Comparison of ENCODE assay signal across 8 cellular contexts in genomic region chr2:197599285-197599965, GRCh38.
DNase-seq lines count a peak whose midpoint lies in the region; ATAC-seq and TF ChIP-seq lines count a peak whose summit lies in the region.

No MANE protein-coding gene starts in this region.

- no peaks in the 10 kb centered on the region for H4K20me1 ChIP-seq in MM.1S (ENCODE audit: insufficient read depth, low read length)

- no peaks in the 10 kb centered on the region for H3K36me3 Mint-ChIP-seq in activated B cell treated with CpG ODN at 0.5 μM for 24 hours (ENCODE audit: low read depth)

- TF ChIP-seq CTCF in MM.1S (IDR thresholded peaks at IDR 0.05; ENCODE audit: low read length) = peak; percentile 28
- no peak for TF ChIP-seq CTCF in activated B cell treated with CpG ODN at 0.5 μM for 24 hours (IDR thresholded peaks at IDR 0.05)

- no peak overlapping the region for H3K27ac Mint-ChIP-seq in activated B cell treated with CpG ODN at 0.5 μM for 24 hours

- peaks cover 4% of the 10 kb centered on the region for H3K4me1 Mint-ChIP-seq in activated B cell treated with CpG ODN at 0.5 μM for 24 hours

- CTCF ChIA-PET in activated B cell treated with CpG ODN at 0.5 μM for 24 hours (lab: Charles Lee) = no interaction called here

- POLR2A ChIA-PET in activated B cell treated with CpG ODN at 0.5 μM for 24 hours (lab: Charles Lee) = no interaction called here

- intact Hi-C loops in activated B cell treated with CpG ODN at 0.5 μM for 24 hours (cut with micrococcal nuclease) = no loop called here

- H3K36me3 ChIP-seq in MM.1S (replicated peaks; ENCODE audit: insufficient read depth, low read length) = no peaks in the 10 kb centered on the region

- H3F3A ChIP-seq in MM.1S (ENCODE audit: insufficient read depth, low read length) = no peaks in the 10 kb centered on the region

- no peaks in the 10 kb centered on the region for H3K9me3 Mint-ChIP-seq in activated B cell treated with CpG ODN at 0.5 μM for 24 hours

- ATAC-seq in GM21723 (IDR thresholded peaks at IDR 0.05; ENCODE audit: unreplicated experiment) (peak; percentile 69), activated B cell treated with CpG ODN at 0.5 μM for 24 hours (ENCODE audit: low read depth) (peak; percentile 66)

- H3K27me3 Mint-ChIP-seq in activated B cell treated with CpG ODN at 0.5 μM for 24 hours = peaks cover 18% of the 10 kb centered on the region

- H3K4me1 ChIP-seq in MM.1S (ENCODE audit: low read length) = peaks cover 13% of the 10 kb centered on the region; the same call in 1 of the 2 replicates

- H3K27ac ChIP-seq in MM.1S (ENCODE audit: low read length) = no peak overlapping the region

- H3K79me2 ChIP-seq in MM.1S (ENCODE audit: low read length) = no peaks in the 10 kb centered on the region

- H2AFZ ChIP-seq in MM.1S (ENCODE audit: low read length) = no peak overlapping the region

- H3K4me3 ChIP-seq in MM.1S (ENCODE audit: low read length) = no peak overlapping the region

- no peaks in the 10 kb centered on the region for H3K9me3 ChIP-seq in MM.1S (replicated peaks; ENCODE audit: insufficient read depth, low read length)

- no peak overlapping the region for H3K9ac ChIP-seq in MM.1S (ENCODE audit: low read length)

- H3K4me2 ChIP-seq in MM.1S (ENCODE audit: low read depth, low read length) = no peak overlapping the region

- DNase-seq in ELR (ENCODE audit: low read depth) (peak; percentile 59), MM.1S (peak; percentile 44), activated B cell treated with CpG ODN at 0.5 μM for 24 hours (no peak), fibroblast of peridontal ligament (ENCODE audit: extremely low read depth) (peak; percentile 66), NCI-H345 (lab: John Stamatoyannopoulos, UW) (no peak), NCI-H774 (lab: John Stamatoyannopoulos, UW) (no peak)
- peak; percentile 4 for DNase-seq in stimulated activated CD4-positive, alpha-beta T cell treated with anti-CD3 and anti-CD28 coated beads, Interleukin-12 subunit alpha, Interleukin-12 subunit beta, amount 100 ng/mL, for 4 hours

- H3K27me3 ChIP-seq in MM.1S (replicated peaks; ENCODE audit: insufficient read depth, low read length) = no peaks in the 10 kb centered on the region

- H3K9me2 ChIP-seq in MM.1S (replicated peaks; ENCODE audit: insufficient read depth, low read length) = no peaks in the 10 kb centered on the region

- H3K4me3 Mint-ChIP-seq in activated B cell treated with CpG ODN at 0.5 μM for 24 hours = no peak overlapping the region

Comparison
In these comparisons a context has a peak if more than half of its experiments do, and no peak if none do; other contexts are left out.
1. DNase-seq: peak in ELR (single experiment), MM.1S (single experiment), fibroblast of peridontal ligament (single experiment) and stimulated activated CD4-positive, alpha-beta T cell treated with anti-CD3 and anti-CD28 coated beads, Interleukin-12 subunit alpha, Interleukin-12 subunit beta, amount 100 ng/mL, for 4 hours (single experiment); none in activated B cell treated with CpG ODN at 0.5 μM for 24 hours (single experiment), NCI-H345 (single experiment) and NCI-H774 (single experiment).